ENCODE assay signal across 9 cellular contexts in the genomic region with DNA sequence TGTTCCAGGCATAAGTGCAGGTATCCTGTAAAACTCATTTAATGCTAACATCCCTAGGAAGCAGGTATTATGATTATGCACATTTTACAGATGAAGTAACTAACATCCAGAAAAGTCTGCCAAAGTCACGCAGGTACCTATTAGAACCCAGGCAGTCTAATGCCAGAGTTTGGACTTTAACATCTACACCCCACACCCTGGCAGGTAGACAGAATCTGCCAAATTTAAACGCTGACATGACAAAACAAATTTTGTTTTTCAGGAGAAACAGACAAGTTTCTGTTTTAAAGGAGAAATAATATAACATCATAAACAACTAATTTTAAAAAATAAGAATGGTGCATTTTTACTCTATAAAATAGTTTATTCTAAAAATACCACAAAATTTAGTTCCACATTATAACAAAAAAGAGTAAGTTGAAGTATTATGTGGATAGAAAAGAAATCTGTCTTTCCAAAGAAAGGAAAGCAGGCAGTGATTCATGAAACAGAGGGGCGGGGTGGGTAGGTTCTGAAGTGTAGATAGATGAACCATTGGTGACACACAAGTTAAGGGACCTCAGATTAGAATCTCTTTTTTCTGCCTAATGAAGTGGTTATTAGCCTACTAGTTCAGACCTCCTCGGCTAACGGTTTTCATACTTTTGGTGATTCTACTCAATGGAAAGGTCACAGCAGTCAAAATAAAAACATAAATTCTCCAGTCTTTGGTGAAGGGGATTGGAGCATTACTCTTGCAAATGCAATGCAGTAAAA. TPM values are rescaled to one million over a fixed set of nuclear protein-coding genes. Genes with fewer than 3 reads are reported as not detected.
A peak's percentile ranks its signal among the peaks of the same experiment; 100 is the strongest.
DNase-seq lines count a peak whose midpoint lies in the region; ATAC-seq and TF ChIP-seq lines count a peak whose summit lies in the region.
"Had no signal": no experiment of that assay in that cellular context is flagged by ENCODE, and none has a peak within 500 bp of the region (broad histone marks: within the 10 kb centered on the region; RNA-seq: fewer than 3 reads in every experiment).

No MANE protein-coding gene starts in this region.

- peak overlapping the region; percentile 49; the same call in 1 of the 2 replicates for H4K5ac ChIP-seq in IMR-90 (ENCODE audit: low read depth, low read length)

- ATAC-seq in IMR-90 (ENCODE audit: low read depth), result peak; percentile 6; the same call in 1 of the 2 replicates
- ATAC-seq in activated T-helper 17 cell treated with anti-CD3 and anti-CD28 coated beads, Interleukin-2, amount 50 U/mL, for 72 hours (replicated peaks), result no peak
- peak; percentile 58 to 65 (median 62) for ATAC-seq in right lobe of liver
- ATAC-seq in GM19452 (IDR thresholded peaks at IDR 0.05; ENCODE audit: unreplicated experiment), result no peak
- ATAC-seq in HG03520 (IDR thresholded peaks at IDR 0.05; ENCODE audit: unreplicated experiment), result no peak

- CTCF ChIA-PET in Caco-2 (lab: Charles Lee) (no interaction called here), IMR-90 (lab: Yijun Ruan, JAX) (no interaction called here)

- H2BK120ac ChIP-seq in IMR-90 (ENCODE audit: low read depth, low read length), result no peak overlapping the region

- peak overlapping the region; percentile 99 for H3K4me2 ChIP-seq in IMR-90 (ENCODE audit: low read depth, low read length)

- no peaks in the 10 kb centered on the region for H3K27me3 Mint-ChIP-seq in Caco-2 (ENCODE audit: insufficient read depth, unreplicated experiment)
- H3K27me3 Mint-ChIP-seq in activated T-helper 17 cell treated with anti-CD3 and anti-CD28 coated beads, Interleukin-2, amount 50 U/mL, for 72 hours, result no peaks in the 10 kb centered on the region

- H3K27me3 ChIP-seq in Caco-2 (replicated peaks; ENCODE audit: control insufficient read depth, insufficient read depth, low read length) (no peaks in the 10 kb centered on the region), IMR-90 (ENCODE audit: control insufficient read depth, insufficient read depth, low read length) (no peaks in the 10 kb centered on the region), right lobe of liver (no peaks in the 10 kb centered on the region)

- peak overlapping the region; percentile 72 for H2AFZ ChIP-seq in IMR-90 (replicated peaks; ENCODE audit: low read length, poor library complexity)

- no peak overlapping the region for H2AK5ac ChIP-seq in IMR-90 (ENCODE audit: low read depth, low read length)

- H3K36me3 ChIP-seq in Caco-2 (ENCODE audit: control insufficient read depth, insufficient read depth, low read length), result no peaks in the 10 kb centered on the region
- no peaks in the 10 kb centered on the region for H3K36me3 ChIP-seq in IMR-90 (ENCODE audit: control insufficient read depth, insufficient read depth, low read length)
- no peaks in the 10 kb centered on the region for H3K36me3 ChIP-seq in right lobe of liver

- H3K4me1 ChIP-seq in Caco-2 (no peaks in the 10 kb centered on the region), IMR-90 (ENCODE audit: control insufficient read depth, insufficient read depth, low read length) (no peaks in the 10 kb centered on the region; the same call in 1 of the 2 replicates), right lobe of liver (peaks cover 0 to 18% (median 0%) of the 10 kb centered on the region in 4 donors)

- no CpG with 5 or more reads among the region's 5 CpGs for WGBS in IMR-90 (ENCODE audit: extremely low coverage in 2 of 2, insufficient read length in 1 of 2), 2 experiments
- 23% methylated on average over 5 of the region's 5 CpGs for WGBS in right lobe of liver (ENCODE audit: insufficient coverage, low coverage, low lambda C conversion rate, missing lambda C conversion rate)

- in situ Hi-C loops in IMR-90 (cut with MboI; ENCODE audit: low sequenced_read_pairs), result no loop called here

- no peaks in the 10 kb centered on the region for H3K9me3 ChIP-seq in Caco-2
- H3K9me3 ChIP-seq in IMR-90 (ENCODE audit: control insufficient read depth, insufficient read depth, low read length), result no peaks in the 10 kb centered on the region
- H3K9me3 ChIP-seq in right lobe of liver, result no peaks in the 10 kb centered on the region

- dilution Hi-C loops in IMR-90 (cut with HindIII; ENCODE audit: low sequenced_read_pairs, unreplicated experiment), result no loop called here

- POLR2A ChIA-PET in Caco-2 (lab: Charles Lee) (no interaction called here), IMR-90 (lab: Charles Lee; ENCODE audit: unreplicated experiment) (no interaction called here)

- H3K27ac ChIP-seq in IMR-90 (ENCODE audit: insufficient read depth, low read length), result peak overlapping the region; percentile 9; the same call in 1 of the 2 replicates
- H3K27ac ChIP-seq in right lobe of liver, result peak overlapping the region in 2 of 3 donors; percentile 21 to 37
- no peak overlapping the region for H3K27ac ChIP-seq in caudate nucleus (ENCODE audit: low read depth, low read length)

- BruUV-seq in Caco-2 (replicated peaks; lab: Mats Ljungman, UMichigan) (no TSS peak), IMR-90 (replicated peaks; lab: Mats Ljungman, UMichigan) (no TSS peak)

- peaks cover 8% of the 10 kb centered on the region for H3K4me1 Mint-ChIP-seq in Caco-2 (ENCODE audit: low read depth, unreplicated experiment)
- H3K4me1 Mint-ChIP-seq in activated T-helper 17 cell treated with anti-CD3 and anti-CD28 coated beads, Interleukin-2, amount 50 U/mL, for 72 hours, result peaks cover 16% of the 10 kb centered on the region

- H3K27ac Mint-ChIP-seq in Caco-2 (ENCODE audit: unreplicated experiment), result no peak overlapping the region
- H3K27ac Mint-ChIP-seq in activated T-helper 17 cell treated with anti-CD3 and anti-CD28 coated beads, Interleukin-2, amount 50 U/mL, for 72 hours, result no peak overlapping the region

- H4K20me1 ChIP-seq in IMR-90 (ENCODE audit: insufficient read depth, low read length), result no peaks in the 10 kb centered on the region

- H3K4me3 Mint-ChIP-seq in Caco-2 (ENCODE audit: unreplicated experiment), result peak overlapping the region; percentile 96
- peak overlapping the region; percentile 80 for H3K4me3 Mint-ChIP-seq in activated T-helper 17 cell treated with anti-CD3 and anti-CD28 coated beads, Interleukin-2, amount 50 U/mL, for 72 hours

- peak overlapping the region; percentile 80 for H2AK9ac ChIP-seq in IMR-90 (replicated peaks; ENCODE audit: low read depth, low read length, poor library complexity)

- TF ChIP-seq CTCF in Caco-2 (IDR thresholded peaks at IDR 0.05; ENCODE audit: insufficient read depth in 1 of 2, low read depth in 1 of 2, low read length in 1 of 2, severe bottlenecking in 1 of 2, unreplicated experiment in 1 of 2) (no peak), IMR-90 (conservative IDR thresholded peaks at IDR 0.05; ENCODE audit: low read depth, low read length) (no peak), right lobe of liver (IDR thresholded peaks at IDR 0.05) (no peak)

- no peak for TF ChIP-seq POLR2A in IMR-90 (IDR thresholded peaks at IDR 0.05; ENCODE audit: low read depth, low read length)
- no peak for TF ChIP-seq POLR2A in right lobe of liver (IDR thresholded peaks at IDR 0.05)

- H2BK15ac ChIP-seq in IMR-90 (ENCODE audit: low read depth, low read length), result no peak overlapping the region

- no peak for TF ChIP-seq RAD21 in IMR-90 (IDR thresholded peaks at IDR 0.05; ENCODE audit: low read length)

- H2BK5ac ChIP-seq in IMR-90 (ENCODE audit: low read depth, low read length, poor library complexity, severe bottlenecking), result peak overlapping the region; percentile 52

- H3K4me3 ChIP-seq in Caco-2 (ENCODE audit: low read depth, low read length) (peak overlapping the region; percentile 58), IMR-90 (ENCODE audit: insufficient read depth, low read depth, low read length) (peak overlapping the region; percentile 68; the same call in 1 of the 2 replicates), right lobe of liver (no peak overlapping the region)

- H2BK20ac ChIP-seq in IMR-90 (ENCODE audit: low read depth, low read length), result 0 out of 2 replicates have a peak overlapping the region, but pooled peaks have one; percentile 30

- no peak overlapping the region for H3K18ac ChIP-seq in IMR-90 (ENCODE audit: low read depth, low read length)

- H3K14ac ChIP-seq in IMR-90 (replicated peaks; ENCODE audit: low read depth, low read length), result peak overlapping the region; percentile 74; the same call in 1 of the 2 replicates

- H3K9me1 ChIP-seq in IMR-90 (ENCODE audit: insufficient read depth, low read length), result no peaks in the 10 kb centered on the region

- H4K91ac ChIP-seq in IMR-90 (ENCODE audit: insufficient read depth, low read depth, low read length), result no peak overlapping the region

- peak overlapping the region; percentile 83; the same call in 1 of the 2 replicates for H3K23ac ChIP-seq in IMR-90 (ENCODE audit: low read depth, low read length)

- H4K8ac ChIP-seq in IMR-90 (ENCODE audit: low read depth in 2 of 2, low read length in 2 of 2), result no peak overlapping the region; a peak in 1 of 4 replicates

- H3K9me3 Mint-ChIP-seq in Caco-2 (ENCODE audit: unreplicated experiment), result no peaks in the 10 kb centered on the region
- no peaks in the 10 kb centered on the region for H3K9me3 Mint-ChIP-seq in activated T-helper 17 cell treated with anti-CD3 and anti-CD28 coated beads, Interleukin-2, amount 50 U/mL, for 72 hours

- peaks cover 32% of the 10 kb centered on the region for H3K36me3 Mint-ChIP-seq in Caco-2 (ENCODE audit: insufficient read depth, unreplicated experiment)
- peaks cover 18% of the 10 kb centered on the region for H3K36me3 Mint-ChIP-seq in activated T-helper 17 cell treated with anti-CD3 and anti-CD28 coated beads, Interleukin-2, amount 50 U/mL, for 72 hours (ENCODE audit: low read depth)

- DNase-seq in Caco-2, result no peak
- DNase-seq in IMR-90, result peak; percentile 34
- DNase-seq in right lobe of liver, result peak in 1 of 3 donors; percentile 62
- no peak for DNase-seq in caudate nucleus (lab: John Stamatoyannopoulos, UW)
- no peak for DNase-seq in SIG-M5 (lab: John Stamatoyannopoulos, UW)
- DNase-seq: activated effector memory CD4-positive, alpha-beta T cell treated with Interleukin-2 at 50 U/mL for 16 hours had no signal

- H3K79me1 ChIP-seq in IMR-90 (ENCODE audit: low read depth in 1 of 2, low read length in 2 of 2), result peaks cover 0 to 13% of the 10 kb centered on the region in 2 experiments; a peak in 3 of 4 replicates

- no peak overlapping the region; the same call in 1 of the 2 replicates for H3K56ac ChIP-seq in IMR-90 (ENCODE audit: extremely low read depth, insufficient read depth, low read length)

- intact Hi-C loops in Caco-2 (cut with micrococcal nuclease; ENCODE audit: unreplicated experiment) (no loop called here), IMR-90 (cut with micrococcal nuclease) (loop anchor here (5.0 kb wide), 1 partner anchor 317 kb away; no protein-coding TSS in a partner anchor), right lobe of liver (cut with DNase I) (no loop called here)

- no peak overlapping the region for H3K4ac ChIP-seq in IMR-90 (ENCODE audit: low read depth, low read length)

- H3K9ac ChIP-seq in IMR-90 (ENCODE audit: low read depth, low read length), result peak overlapping the region; percentile 67; the same call in 1 of the 2 replicates

RNA-seq across cellular contexts. Expression of gene ASPM, which starts 1.7 kb away (rescaled TPM):
- total RNA-seq in Caco-2 (2022), result 41.9 and 42.7 TPM in 2 replicates
- total RNA-seq in IMR-90 (2012; rRNA removed), result 27.8 and 53.3 TPM in 2 replicates
- polyA plus RNA-seq in IMR-90 (2012; rRNA removed), result 5.2 and 7.1 TPM in 2 replicates
- 0.23 and 0.62 TPM in 2 replicates for polyA plus RNA-seq in IMR-90 (2012; cell fraction: cytosol; rRNA removed)
- 0.92 and 6.7 TPM in 2 replicates for polyA plus RNA-seq in IMR-90 (2012; cell fraction: nucleus; rRNA removed; ENCODE audit: low replicate concordance)
- 10 to 100 TPM; 59.0 to 61.5 TPM for total RNA-seq in activated T-helper 17 cell treated with anti-CD3 and anti-CD28 coated beads, Interleukin-2, amount 50 U/mL, for 72 hours
- 1 to 10 TPM in 3 of 6 experiments, under 1 TPM in 3; 0.20 to 4.3 (median 1.1) TPM for total RNA-seq in right lobe of liver

RNA-seq across cellular contexts. Expression of gene ZBTB41, which starts 56.3 kb away (rescaled TPM):
- 7.2 and 7.9 TPM in 2 replicates for total RNA-seq in Caco-2 (2022)
- 8.6 and 15.3 TPM in 2 replicates for total RNA-seq in IMR-90 (2012; rRNA removed)
- 1.3 and 1.9 TPM in 2 replicates for polyA plus RNA-seq in IMR-90 (2012; rRNA removed)
- polyA plus RNA-seq in IMR-90 (2012; cell fraction: cytosol; rRNA removed), result 0.15 and 0.23 TPM in 2 replicates
- 0.29 and 3.3 TPM in 2 replicates for polyA plus RNA-seq in IMR-90 (2012; cell fraction: nucleus; rRNA removed; ENCODE audit: low replicate concordance)
- 10 to 100 TPM in 1 of 2 donors, 1 to 10 TPM in 1; 5.9 to 13.4 TPM for total RNA-seq in activated T-helper 17 cell treated with anti-CD3 and anti-CD28 coated beads, Interleukin-2, amount 50 U/mL, for 72 hours
- 1 to 10 TPM; 4.3 to 5.9 (median 4.9) TPM for total RNA-seq in right lobe of liver

Comparison
In these comparisons a context has a peak if more than half of its experiments do, and no peak if none do; other contexts are left out.
1. H3K4me3 ChIP-seq: peak in Caco-2 (single experiment) and IMR-90 (single experiment); none in right lobe of liver (0 of 3).
2. ATAC-seq: peak in IMR-90 (single experiment) and right lobe of liver (4 of 4); none in activated T-helper 17 cell treated with anti-CD3 and anti-CD28 coated beads, Interleukin-2, amount 50 U/mL, for 72 hours (single experiment), GM19452 (single experiment) and HG03520 (single experiment).